ENCODE assay signal across 14 cellular contexts in genomic region chr3:196016485-196016884, GRCh38.
DNase-seq lines count a peak whose midpoint lies in the region; ATAC-seq and TF ChIP-seq lines count a peak whose summit lies in the region.
"Had no signal": no experiment of that assay in that cellular context is flagged by ENCODE, and none has a peak within 500 bp of the region (broad histone marks: within the 10 kb centered on the region; RNA-seq: fewer than 3 reads in every experiment).

No MANE protein-coding gene starts in this region.

- H3K4me3 ChIP-seq in epithelial cell of esophagus (ENCODE audit: low read length) (no peak overlapping the region), retinal pigment epithelial cell (ENCODE audit: low read length) (no peak overlapping the region)
- H3K4me3 ChIP-seq: spleen had no signal

- no peak for ATAC-seq in GM21526 (IDR thresholded peaks at IDR 0.05; ENCODE audit: low FRiP score, unreplicated experiment)

- peak; percentile 60 for DNase-seq in GM03348 (ENCODE audit: low spot score)
- DNase-seq in NCI-H226: peak; percentile 78
- DNase-seq in epithelial cell of esophagus (ENCODE audit: low read depth): peak; percentile 76
- DNase-seq in retinal pigment epithelial cell (ENCODE audit: low read depth): peak; percentile 76
- no peak for DNase-seq in GM10266 (ENCODE audit: extremely low spot score)
- no peak for DNase-seq in ecto neural progenitor cell (ENCODE audit: low spot score)
- DNase-seq in stimulated activated CD4-positive, alpha-beta T cell treated with anti-CD3 and anti-CD28 coated beads, Interleukin-1b, Interleukin-23, amount 100 ng/mL, for 48 hours: no peak
- DNase-seq: activated CD4-positive, alpha-beta T cell treated with anti-CD3 and anti-CD28 coated beads, Interleukin-2, amount 50 U/mL, for 4 hours; activated naive CD4-positive, alpha-beta T cell treated with Interleukin-2 at 50 U/mL for 16 hours; DMS 273 treated with DMSO at 0.1 percent for 48 hours; NCI-H1048; spleen; T-helper 1 cell had no signal

- TF ChIP-seq CTCF in epithelial cell of esophagus (IDR thresholded peaks at IDR 0.05; ENCODE audit: insufficient read depth, low read depth, low read length, missing control alignments): no peak
- TF ChIP-seq CTCF in retinal pigment epithelial cell (conservative IDR thresholded peaks at IDR 0.05; ENCODE audit: low read depth, low read length): no peak
- no peak for TF ChIP-seq CTCF in GM10266 (IDR thresholded peaks at IDR 0.05; ENCODE audit: control insufficient read depth, insufficient read depth, low read depth, missing control alignments)

Comparison
In these comparisons a context has a peak if more than half of its experiments do, and no peak if none do; other contexts are left out.
1. DNase-seq: peak in GM03348 (single experiment), NCI-H226 (single experiment), epithelial cell of esophagus (single experiment) and retinal pigment epithelial cell (single experiment); none in GM10266 (single experiment), ecto neural progenitor cell (single experiment) and stimulated activated CD4-positive, alpha-beta T cell treated with anti-CD3 and anti-CD28 coated beads, Interleukin-1b, Interleukin-23, amount 100 ng/mL, for 48 hours (single experiment).